Comparison of ENCODE assay signal across 11 cellular contexts in the genomic region with DNA sequence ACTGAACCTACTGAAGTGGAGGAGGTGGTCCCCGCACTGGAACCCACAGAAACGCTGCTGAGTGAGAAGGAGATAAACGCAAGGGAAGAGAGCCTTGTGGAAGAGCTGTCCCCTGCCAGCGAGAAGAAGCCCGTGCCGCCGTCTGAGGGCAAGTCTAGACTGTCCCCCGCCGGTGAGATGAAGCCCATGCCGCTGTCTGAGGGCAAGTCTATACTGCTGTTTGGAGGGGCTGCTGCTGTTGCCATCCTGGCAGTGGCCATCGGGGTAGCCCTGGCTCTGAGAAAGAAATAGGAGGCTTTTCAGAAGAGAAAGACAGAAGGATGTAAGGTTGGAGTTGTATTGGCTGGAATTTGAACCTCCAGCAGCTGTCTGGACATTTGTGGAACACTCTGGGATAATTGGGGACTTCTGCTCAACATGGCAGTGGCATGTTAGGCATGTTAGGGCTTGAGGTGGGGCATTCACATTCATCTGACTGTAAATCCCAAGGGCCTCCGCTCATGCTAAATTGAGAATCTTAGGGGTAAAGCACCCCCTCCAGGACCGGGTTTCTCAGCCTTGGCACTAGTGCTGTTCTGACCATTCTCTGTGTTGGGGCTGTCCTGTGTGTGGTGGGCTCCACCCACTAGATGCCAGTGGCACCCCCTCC. TPM values are rescaled to one million over a fixed set of nuclear protein-coding genes. Genes with fewer than 3 reads are reported as not detected.
DNase-seq lines count a peak whose midpoint lies in the region; ATAC-seq and TF ChIP-seq lines count a peak whose summit lies in the region.
"Had no signal": no experiment of that assay in that cellular context is flagged by ENCODE, and none has a peak within 500 bp of the region (broad histone marks: within the 10 kb centered on the region; RNA-seq: fewer than 3 reads in every experiment).

No MANE protein-coding gene starts in this region.

- POLR2A ChIA-PET in activated CD8-positive, alpha-beta T cell treated with anti-CD3 and anti-CD28 coated beads for 36 hours (lab: Charles Lee) = no interaction called here

- H3K27me3 ChIP-seq in cardiac muscle cell (no peaks in the 10 kb centered on the region), lung (ENCODE audit: control insufficient read depth, insufficient read depth) (no peaks in the 10 kb centered on the region), tibial artery (no peaks in the 10 kb centered on the region)

- no peaks in the 10 kb centered on the region for H3K9me3 Mint-ChIP-seq in activated CD8-positive, alpha-beta T cell treated with anti-CD3 and anti-CD28 coated beads for 36 hours
- H3K9me3 Mint-ChIP-seq in stimulated activated naive B cell treated with anti-CD40 and anti-IgM and Interleukin-4, amounts not matched to agents 10 μg/mL and 1 μg/mL and 100 μg/mL, for 72 hours = no peaks in the 10 kb centered on the region

- no peak for ATAC-seq in left ventricle myocardium superior
- ATAC-seq in activated CD8-positive, alpha-beta T cell treated with anti-CD3 and anti-CD28 coated beads for 36 hours = no peak
- no peak for ATAC-seq in lung (ENCODE audit: insufficient read depth, low FRiP score)
- ATAC-seq in stimulated activated naive B cell treated with anti-CD40 and anti-IgM and Interleukin-4, amounts not matched to agents 10 μg/mL and 1 μg/mL and 100 μg/mL, for 72 hours (replicated peaks) = no peak

- intact Hi-C loops in left ventricle myocardium superior (cut with micrococcal nuclease) = no loop called here
- intact Hi-C loops in activated CD8-positive, alpha-beta T cell treated with anti-CD3 and anti-CD28 coated beads for 36 hours (cut with micrococcal nuclease) = no loop called here
- intact Hi-C loops in tibial artery (cut with DNase I; ENCODE audit: low total_unique reads) = loop anchor here (10.0 kb wide), 1 partner anchor 1587 kb away; no protein-coding TSS in a partner anchor

- H3K36me3 Mint-ChIP-seq in activated CD8-positive, alpha-beta T cell treated with anti-CD3 and anti-CD28 coated beads for 36 hours (ENCODE audit: low read depth) = peaks cover 17% of the 10 kb centered on the region
- peaks cover 21 to 47% of the 10 kb centered on the region in 2 donors for H3K36me3 Mint-ChIP-seq in stimulated activated naive B cell treated with anti-CD40 and anti-IgM and Interleukin-4, amounts not matched to agents 10 μg/mL and 1 μg/mL and 100 μg/mL, for 72 hours

- H3K4me1 ChIP-seq in cardiac muscle cell (ENCODE audit: low read depth) = peaks cover 35% of the 10 kb centered on the region
- H3K4me1 ChIP-seq in lung (ENCODE audit: control insufficient read depth in 2 of 2, insufficient read depth in 2 of 2, low read length in 2 of 2) = peaks cover 3% of the 10 kb centered on the region in 2 donors
- peaks cover 0 to 43% (median 24%) of the 10 kb centered on the region in 4 donors for H3K4me1 ChIP-seq in tibial artery

- 76 to 87% methylated on average over 13 of the region's 13 CpGs for WGBS in lung, 2 donors

- DNase-seq in cardiac muscle cell (ENCODE audit: low read depth in 1 of 2, low spot score in 1 of 2) (no peak), left ventricle myocardium superior (no peak), lung (ENCODE audit: low spot score) (no peak), tibial artery (no peak), pons (ENCODE audit: low spot score) (no peak)
- DNase-seq in activated CD8-positive, alpha-beta T cell treated with anti-CD3 and anti-CD28 coated beads for 36 hours = no peak
- DNase-seq in stimulated activated naive B cell treated with anti-CD40 and anti-IgM and Interleukin-4, amounts not matched to agents 10 μg/mL and 1 μg/mL and 100 μg/mL, for 72 hours = no peak
- DNase-seq in effector CD4-positive, alpha-beta T cell = no peak
- DNase-seq: activated gamma-delta T cell, NCI-H187 treated with DMSO at 0.1 percent for 48 hours, RPMI8226 had no signal

- H3K36me3 ChIP-seq in cardiac muscle cell (peaks cover 24% of the 10 kb centered on the region), lung (ENCODE audit: control insufficient read depth in 2 of 2, insufficient read depth in 2 of 2, low read length in 2 of 2) (peaks cover 20 to 27% of the 10 kb centered on the region in 2 donors), tibial artery (peaks cover 19 to 49% (median 27%) of the 10 kb centered on the region in 3 donors)

- TF ChIP-seq CTCF in cardiac muscle cell (IDR thresholded peaks at IDR 0.05; ENCODE audit: low read depth, low read length) (no peak), lung (IDR thresholded peaks at IDR 0.05; ENCODE audit: control extremely low read depth, extremely low read depth) (no peak), tibial artery (IDR thresholded peaks at IDR 0.05) (no peak)
- no peak for TF ChIP-seq CTCF in activated CD8-positive, alpha-beta T cell treated with anti-CD3 and anti-CD28 coated beads for 36 hours (IDR thresholded peaks at IDR 0.05)

- H3K4me1 Mint-ChIP-seq in activated CD8-positive, alpha-beta T cell treated with anti-CD3 and anti-CD28 coated beads for 36 hours (ENCODE audit: low read depth) = peaks cover 13% of the 10 kb centered on the region
- peaks cover 6 to 9% of the 10 kb centered on the region in 2 donors for H3K4me1 Mint-ChIP-seq in stimulated activated naive B cell treated with anti-CD40 and anti-IgM and Interleukin-4, amounts not matched to agents 10 μg/mL and 1 μg/mL and 100 μg/mL, for 72 hours

- peak overlapping the region; percentile 90 for H3K27ac ChIP-seq in cardiac muscle cell
- peak overlapping the region; percentile 6 to 42 for H3K27ac ChIP-seq in lung (ENCODE audit: low read depth in 1 of 2, low read length in 1 of 2)
- peak overlapping the region; percentile 17 to 67 for H3K27ac ChIP-seq in tibial artery

- CTCF ChIA-PET in activated CD8-positive, alpha-beta T cell treated with anti-CD3 and anti-CD28 coated beads for 36 hours (lab: Charles Lee) = interaction anchor here (1.1 to 2.0 kb wide), 3 partner anchors 15 to 349 kb away, joined by 3 to 8 read pairs (median 6); no protein-coding TSS in a partner anchor

- H3K4me3 ChIP-seq in cardiac muscle cell (no peak overlapping the region), lung (no peak overlapping the region), tibial artery (no peak overlapping the region)

- H3K27me3 Mint-ChIP-seq in activated CD8-positive, alpha-beta T cell treated with anti-CD3 and anti-CD28 coated beads for 36 hours = no peaks in the 10 kb centered on the region
- H3K27me3 Mint-ChIP-seq in stimulated activated naive B cell treated with anti-CD40 and anti-IgM and Interleukin-4, amounts not matched to agents 10 μg/mL and 1 μg/mL and 100 μg/mL, for 72 hours = no peaks in the 10 kb centered on the region

- H3K27ac Mint-ChIP-seq in activated CD8-positive, alpha-beta T cell treated with anti-CD3 and anti-CD28 coated beads for 36 hours = peak overlapping the region; percentile 77
- no peak overlapping the region for H3K27ac Mint-ChIP-seq in stimulated activated naive B cell treated with anti-CD40 and anti-IgM and Interleukin-4, amounts not matched to agents 10 μg/mL and 1 μg/mL and 100 μg/mL, for 72 hours

- H3K9me3 ChIP-seq in cardiac muscle cell (ENCODE audit: low read depth) (no peaks in the 10 kb centered on the region), lung (ENCODE audit: control insufficient read depth in 2 of 2, insufficient read depth in 1 of 2, low read length in 1 of 2) (no peaks in the 10 kb centered on the region), tibial artery (no peaks in the 10 kb centered on the region)

- no peak overlapping the region for H3K4me3 Mint-ChIP-seq in activated CD8-positive, alpha-beta T cell treated with anti-CD3 and anti-CD28 coated beads for 36 hours
- H3K4me3 Mint-ChIP-seq in stimulated activated naive B cell treated with anti-CD40 and anti-IgM and Interleukin-4, amounts not matched to agents 10 μg/mL and 1 μg/mL and 100 μg/mL, for 72 hours = no peak overlapping the region

RNA-seq across cellular contexts. Expression of gene BID, which starts 46.9 kb away (rescaled TPM):
- total RNA-seq in cardiac muscle cell (36.0 and 57.7 TPM in 2 replicates), left ventricle myocardium superior (25.4 TPM), lung (10 to 100 TPM; 37.4 to 37.6 TPM)
- polyA plus RNA-seq in cardiac muscle cell (30.8 and 40.8 TPM in 2 replicates), lung (100 to 1,000 TPM in 1 of 2 donors, 10 to 100 TPM in 1; 13.1 to 179 TPM)
- 10 to 100 TPM; 16.3 to 19.9 TPM for total RNA-seq in activated CD8-positive, alpha-beta T cell treated with anti-CD3 and anti-CD28 coated beads for 36 hours

Comparison
In these comparisons a context has a peak if more than half of its experiments do, and no peak if none do; other contexts are left out.
1. H3K27ac ChIP-seq: peak in every context shown above with its lines; median percentile 90 in cardiac muscle cell; 42 in tibial artery; 24 in lung.